ENCODE assay signal across 9 cellular contexts in the genomic region with DNA sequence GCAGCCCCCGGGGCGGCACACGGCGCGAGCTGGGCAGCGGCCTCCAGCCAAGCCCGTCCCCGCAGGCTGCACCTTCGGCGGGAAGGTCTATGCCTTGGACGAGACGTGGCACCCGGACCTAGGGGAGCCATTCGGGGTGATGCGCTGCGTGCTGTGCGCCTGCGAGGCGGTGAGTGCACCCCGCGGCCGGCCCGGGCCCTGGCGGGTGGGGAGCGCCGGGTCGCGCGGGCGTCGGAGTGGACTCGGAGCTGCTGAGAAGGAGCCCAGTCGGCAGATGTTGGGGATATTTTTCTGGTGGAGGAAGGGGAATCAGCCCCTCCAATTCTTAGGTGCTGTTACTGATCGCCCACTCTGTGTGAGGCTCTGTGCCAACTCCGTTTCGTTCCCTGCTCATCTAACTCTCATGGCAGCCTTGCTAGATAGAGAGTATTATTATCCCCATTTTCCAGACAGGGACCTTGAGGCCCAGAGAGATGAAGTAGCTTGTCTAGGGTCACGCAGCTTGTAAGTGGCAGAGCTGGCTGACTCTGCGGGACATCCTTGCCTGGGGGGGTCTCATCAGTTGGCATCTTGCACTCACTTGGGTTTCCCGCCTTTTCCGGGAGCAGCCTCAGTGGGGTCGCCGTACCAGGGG. TPM values are rescaled to one million over a fixed set of nuclear protein-coding genes. Genes with fewer than 3 reads are reported as not detected.
A peak's percentile ranks its signal among the peaks of the same experiment; 100 is the strongest.
DNase-seq lines count a peak whose midpoint lies in the region; ATAC-seq and TF ChIP-seq lines count a peak whose summit lies in the region.
"Had no signal": no experiment of that assay in that cellular context is flagged by ENCODE, and none has a peak within 500 bp of the region (broad histone marks: within the 10 kb centered on the region; RNA-seq: fewer than 3 reads in every experiment).

No MANE protein-coding gene starts in this region.

- peaks cover 68% of the 10 kb centered on the region for H3K27me3 Mint-ChIP-seq in CD4-positive, CD25-positive, alpha-beta regulatory T cell
- peaks cover 53% of the 10 kb centered on the region for H3K27me3 Mint-ChIP-seq in osteocyte (ENCODE audit: unreplicated experiment)

- no TSS peak for BruUV-seq in Panc1 (replicated peaks; lab: Mats Ljungman, UMichigan)

- no peak overlapping the region for H3K27ac Mint-ChIP-seq in CD4-positive, CD25-positive, alpha-beta regulatory T cell
- H3K27ac Mint-ChIP-seq in osteocyte (ENCODE audit: unreplicated experiment), result no peak overlapping the region

- H3K9me3 ChIP-seq in CD4-positive, CD25-positive, alpha-beta regulatory T cell (ENCODE audit: control insufficient read depth in 2 of 2, low read length in 2 of 2), result no peaks in the 10 kb centered on the region
- H3K9me3 ChIP-seq in Panc1 (ENCODE audit: control insufficient read depth, insufficient read depth, low read depth, low read length), result no peaks in the 10 kb centered on the region

- POLR2A ChIA-PET in Panc1 (lab: Charles Lee), result no interaction called here

- DNase-seq in CD4-positive, CD25-positive, alpha-beta regulatory T cell, result peak in 1 of 3 donors; percentile 16
- DNase-seq in Panc1 (ENCODE audit: low read depth, low spot score) (no peak), fibroblast of mammary gland (ENCODE audit: low read depth) (no peak), osteocyte (ENCODE audit: extremely low spot score, unreplicated experiment) (no peak), iPS-NIHi7 (ENCODE audit: extremely low spot score) (no peak), NK-92 (lab: John Stamatoyannopoulos, UW; ENCODE audit: unreplicated experiment) (no peak)
- DNase-seq: stimulated activated CD4-positive, alpha-beta T cell treated with anti-CD3 and anti-CD28 coated beads, Interleukin-4, amount 100 ng/mL, for 24 hours had no signal

- intact Hi-C loops in Panc1 (cut with micrococcal nuclease; ENCODE audit: unreplicated experiment), result no loop called here

- H3K27me3 ChIP-seq in CD4-positive, CD25-positive, alpha-beta regulatory T cell (ENCODE audit: control insufficient read depth, insufficient read depth, low read length), result peaks cover 21% of the 10 kb centered on the region
- H3K27me3 ChIP-seq in Panc1 (ENCODE audit: control insufficient read depth, insufficient read depth, low read length), result peaks cover 8% of the 10 kb centered on the region; the same call in 1 of the 2 replicates

- H3K4me1 Mint-ChIP-seq in CD4-positive, CD25-positive, alpha-beta regulatory T cell, result peaks cover 0 to 16% (median 3%) of the 10 kb centered on the region in 4 donors
- peaks cover 13% of the 10 kb centered on the region for H3K4me1 Mint-ChIP-seq in osteocyte (ENCODE audit: unreplicated experiment)

- no peak overlapping the region for H3K27ac ChIP-seq in CD4-positive, CD25-positive, alpha-beta regulatory T cell (ENCODE audit: insufficient read depth, low read length, poor library complexity, severe bottlenecking)
- H3K27ac ChIP-seq in Panc1 (ENCODE audit: low read length), result no peak overlapping the region

- peaks cover 0 to 5% (median 0%) of the 10 kb centered on the region in 7 donors for H3K9me3 Mint-ChIP-seq in CD4-positive, CD25-positive, alpha-beta regulatory T cell
- H3K9me3 Mint-ChIP-seq in osteocyte (ENCODE audit: unreplicated experiment), result no peaks in the 10 kb centered on the region

- no peak for TF ChIP-seq CTCF in Panc1 (IDR thresholded peaks at IDR 0.05)
- TF ChIP-seq CTCF in fibroblast of mammary gland (conservative IDR thresholded peaks at IDR 0.05; ENCODE audit: control insufficient read depth, insufficient read depth, low read depth, low read length), result no peak
- no peak for TF ChIP-seq CTCF in osteocyte (IDR thresholded peaks at IDR 0.05)

- peak overlapping the region; percentile 41 to 89 (median 70) for H3K4me3 Mint-ChIP-seq in CD4-positive, CD25-positive, alpha-beta regulatory T cell
- H3K4me3 Mint-ChIP-seq in osteocyte (ENCODE audit: unreplicated experiment), result peak overlapping the region; percentile 53

- peak in 1 of 2 donors; percentile 33 for ATAC-seq in CD4-positive, CD25-positive, alpha-beta regulatory T cell (ENCODE audit: low read depth in 2 of 2)
- ATAC-seq in Panc1 (peak; percentile 29), GM18873 (IDR thresholded peaks at IDR 0.05; ENCODE audit: low FRiP score, unreplicated experiment) (no peak), GM21786 (IDR thresholded peaks at IDR 0.05; ENCODE audit: unreplicated experiment) (no peak)

- in situ Hi-C loops in Panc1 (cut with HindIII; ENCODE audit: low pct_unique_long_range_greater_than_20kb, low sequenced_read_pairs), result no loop called here

- no peak overlapping the region for H3K4me3 ChIP-seq in CD4-positive, CD25-positive, alpha-beta regulatory T cell (ENCODE audit: low read depth, low read length)
- H3K4me3 ChIP-seq in Panc1 (ENCODE audit: low read depth in 2 of 2, low read length in 2 of 2) (peak overlapping the region in 1 of 2 experiments; percentile 33; a peak in 1 of 4 replicates), fibroblast of mammary gland (ENCODE audit: control insufficient read depth, low read depth, low read length) (peak overlapping the region; percentile 7)

- no peaks in the 10 kb centered on the region for H3K36me3 Mint-ChIP-seq in CD4-positive, CD25-positive, alpha-beta regulatory T cell
- H3K36me3 Mint-ChIP-seq in osteocyte (ENCODE audit: unreplicated experiment), result no peaks in the 10 kb centered on the region

- H3K36me3 ChIP-seq in CD4-positive, CD25-positive, alpha-beta regulatory T cell (ENCODE audit: control insufficient read depth, insufficient read depth, low read length), result no peaks in the 10 kb centered on the region
- no peaks in the 10 kb centered on the region for H3K36me3 ChIP-seq in Panc1 (ENCODE audit: control insufficient read depth, insufficient read depth, low read length)

- CTCF ChIA-PET in Panc1 (lab: Charles Lee), result interaction anchor here (0.8 kb wide), 1 partner anchor 9 kb away, joined by 3 read pairs; no protein-coding TSS in a partner anchor

- H3K4me1 ChIP-seq in CD4-positive, CD25-positive, alpha-beta regulatory T cell (ENCODE audit: control insufficient read depth, insufficient read depth, low read length, poor library complexity, severe bottlenecking), result peaks cover 12% of the 10 kb centered on the region
- H3K4me1 ChIP-seq in Panc1 (ENCODE audit: control insufficient read depth, insufficient read depth, low read length), result no peaks in the 10 kb centered on the region

RNA-seq across cellular contexts. Expression of gene CHRD, which starts 0.9 kb away (rescaled TPM):
- not detected for total RNA-seq in CD4-positive, CD25-positive, alpha-beta regulatory T cell
- not detected for polyA plus RNA-seq in CD4-positive, CD25-positive, alpha-beta regulatory T cell
- total RNA-seq in Panc1 (2021; ENCODE audit: unreplicated experiment), result 1.4 TPM
- 1.3 TPM for polyA plus RNA-seq in Panc1 (2012; ENCODE audit: insufficient read length)
- total RNA-seq in osteocyte, result 2.7 and 4.4 TPM in 2 replicates

RNA-seq across cellular contexts. Expression of gene THPO, which starts 2.7 kb away (rescaled TPM):
- not detected for total RNA-seq in CD4-positive, CD25-positive, alpha-beta regulatory T cell
- not detected for polyA plus RNA-seq in CD4-positive, CD25-positive, alpha-beta regulatory T cell
- total RNA-seq in Panc1 (2021; ENCODE audit: unreplicated experiment), result not detected
- 0.17 TPM for polyA plus RNA-seq in Panc1 (2012; ENCODE audit: insufficient read length)
- total RNA-seq in osteocyte, result not detected in 2 replicates

RNA-seq across cellular contexts. Expression of gene POLR2H, which starts 19.2 kb away (rescaled TPM):
- total RNA-seq in CD4-positive, CD25-positive, alpha-beta regulatory T cell, result 39.4 TPM
- polyA plus RNA-seq in CD4-positive, CD25-positive, alpha-beta regulatory T cell, result 10 to 100 TPM; 56.8 to 64.9 (median 60.3) TPM
- total RNA-seq in Panc1 (2021; ENCODE audit: unreplicated experiment), result 156 TPM
- 183 TPM for polyA plus RNA-seq in Panc1 (2012; ENCODE audit: insufficient read length)
- total RNA-seq in osteocyte, result 56.4 and 57.7 TPM in 2 replicates

RNA-seq across cellular contexts. Expression of gene CLCN2, which starts 19.3 kb away (rescaled TPM):
- 4.7 TPM for total RNA-seq in CD4-positive, CD25-positive, alpha-beta regulatory T cell
- under 1 TPM in 3 of 4 donors, not detected in 1; 0.30 to 0.59 (median 0.54) TPM for polyA plus RNA-seq in CD4-positive, CD25-positive, alpha-beta regulatory T cell
- total RNA-seq in Panc1 (2021; ENCODE audit: unreplicated experiment), result 22.5 TPM
- 21.4 TPM for polyA plus RNA-seq in Panc1 (2012; ENCODE audit: insufficient read length)
- 9.4 and 9.7 TPM in 2 replicates for total RNA-seq in osteocyte

RNA-seq across cellular contexts. Expression of gene FAM131A, which starts 43.3 kb away (rescaled TPM):
- 13.8 TPM for total RNA-seq in CD4-positive, CD25-positive, alpha-beta regulatory T cell
- 1 to 10 TPM; 2.0 to 4.3 (median 2.3) TPM for polyA plus RNA-seq in CD4-positive, CD25-positive, alpha-beta regulatory T cell
- total RNA-seq in Panc1 (2021; ENCODE audit: unreplicated experiment), result 30.1 TPM
- polyA plus RNA-seq in Panc1 (2012; ENCODE audit: insufficient read length), result 31.9 TPM
- 10.1 and 11.3 TPM in 2 replicates for total RNA-seq in osteocyte
